31 cellular contexts compared by ENCODE assay signal in genomic region chr17:79574656-79575055, GRCh38. TPM values are rescaled to one million over a fixed set of nuclear protein-coding genes. Genes with fewer than 3 reads are reported as not detected.
"Had no signal": no experiment of that assay in that cellular context is flagged by ENCODE, and none has a peak within 500 bp of the region (broad histone marks: within the 10 kb centered on the region; RNA-seq: fewer than 3 reads in every experiment).

No MANE protein-coding gene starts in this region.

- H3K27me3 Mint-ChIP-seq: dendritic cell treated with granulocyte-macrophage colony-stimulating factor and Interleukin-4, amounts not matched to agents 40 ng/mL and 50 ng/mL, for 4 days had no signal

- H3K36me3 ChIP-seq: colonic mucosa, esophagus squamous epithelium, gastrocnemius medialis, left lung had no signal

- H3K4me3 Mint-ChIP-seq: dendritic cell treated with granulocyte-macrophage colony-stimulating factor and Interleukin-4, amounts not matched to agents 40 ng/mL and 50 ng/mL, for 4 days; effector memory CD8-positive, alpha-beta T cell; endodermal cell; immature natural killer cell; memory B cell had no signal

- ATAC-seq: effector memory CD8-positive, alpha-beta T cell; esophagus mucosa; gastrocnemius medialis; left cardiac atrium; left lung; left ventricle myocardium superior had no signal

- H3K36me3 Mint-ChIP-seq: immature natural killer cell, memory B cell had no signal

- H3K27ac ChIP-seq: colonic mucosa, epithelial cell of prostate, esophagus squamous epithelium, gastrocnemius medialis, hepatocyte, left lung had no signal

- H3K27ac Mint-ChIP-seq: dendritic cell treated with granulocyte-macrophage colony-stimulating factor and Interleukin-4, amounts not matched to agents 40 ng/mL and 50 ng/mL, for 4 days; effector memory CD8-positive, alpha-beta T cell; endodermal cell; immature natural killer cell; memory B cell had no signal

- H3K4me1 Mint-ChIP-seq: endodermal cell, memory B cell had no signal

- H3K9me3 Mint-ChIP-seq: dendritic cell treated with granulocyte-macrophage colony-stimulating factor and Interleukin-4, amounts not matched to agents 40 ng/mL and 50 ng/mL, for 4 days; endodermal cell; immature natural killer cell; memory B cell had no signal

- H3K4me1 ChIP-seq: colonic mucosa, esophagus squamous epithelium, gastrocnemius medialis, left lung had no signal

- H3K4me3 ChIP-seq: colonic mucosa, esophagus squamous epithelium, gastrocnemius medialis, hepatocyte, left lung, lung had no signal

- FAIRE-seq: endometrium had no signal

- H3K27me3 ChIP-seq: colonic mucosa, hepatocyte had no signal

- DNase-seq: colonic mucosa; cortex of kidney; effector CD8-positive, alpha-beta T cell; effector memory CD8-positive, alpha-beta T cell; endodermal cell; erythroblast; esophagus squamous epithelium; foreskin fibroblast; foreskin melanocyte; gastrocnemius medialis; glutamatergic neuron; hypothalamus; immature natural killer cell; islet precursor cell; left cardiac atrium; left lung; left ventricle myocardium superior; mesendoderm; midbrain had no signal

- H3K9me3 ChIP-seq: colonic mucosa, esophagus squamous epithelium, gastrocnemius medialis, left lung had no signal

RNA-seq across cellular contexts. Expression of gene RBFOX3, which starts 36.2 kb away (rescaled TPM):
- total RNA-seq: dermis microvascular lymphatic vessel endothelial cell, gastrocnemius medialis, glomerular endothelial cell, hepatocyte, kidney epithelial cell, left cardiac atrium, left lung, left ventricle myocardium superior, lower leg skin, mammary epithelial cell had no signal
- polyA plus RNA-seq: mammary epithelial cell had no signal
